Comparison of ENCODE assay signal across 23 cellular contexts in the genomic region with DNA sequence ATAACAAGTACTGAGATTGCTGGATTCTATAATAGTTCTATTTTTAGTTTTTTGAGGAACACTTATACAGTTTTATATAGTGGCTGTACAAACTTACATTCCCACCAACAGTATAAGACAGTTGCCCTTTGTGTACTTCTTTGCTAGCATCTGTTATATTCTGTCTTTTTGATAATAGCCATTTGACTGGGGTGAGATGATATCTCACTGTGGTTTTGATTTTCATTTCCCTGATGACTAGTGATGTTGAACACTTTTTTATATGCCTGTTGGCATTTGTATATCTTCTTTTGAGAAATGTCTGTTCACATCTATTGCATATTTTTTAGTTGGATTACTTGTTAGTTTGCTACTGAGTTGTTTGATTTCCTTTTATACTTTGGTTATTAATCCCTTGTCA.
"Had no signal": no experiment of that assay in that cellular context is flagged by ENCODE, and none has a peak within 500 bp of the region (broad histone marks: within the 10 kb centered on the region; RNA-seq: fewer than 3 reads in every experiment).

No MANE protein-coding gene starts in this region.

- H3K36me3 Mint-ChIP-seq: immature natural killer cell; memory B cell; naive thymus-derived CD4-positive, alpha-beta T cell had no signal

- H3K4me3 ChIP-seq: colonic mucosa, esophagus muscularis mucosa, gastroesophageal sphincter, heart left ventricle, hepatocyte, left lung, lung had no signal

- H3K27me3 ChIP-seq: colonic mucosa, esophagus muscularis mucosa, foreskin keratinocyte, gastroesophageal sphincter, heart left ventricle, hepatocyte, left lung had no signal

- FAIRE-seq: endothelial cell of umbilical vein, frontal cortex, keratinocyte had no signal

- H3K9me3 Mint-ChIP-seq: memory B cell had no signal

- H3K36me3 ChIP-seq: colonic mucosa, esophagus muscularis mucosa, gastroesophageal sphincter, heart left ventricle, left lung had no signal

- H3K9me3 ChIP-seq: colonic mucosa, esophagus muscularis mucosa, gastroesophageal sphincter, heart left ventricle, left lung had no signal

- H3K27me3 Mint-ChIP-seq: dendritic cell treated with granulocyte-macrophage colony-stimulating factor and Interleukin-4, amounts not matched to agents 40 ng/mL and 50 ng/mL, for 4 days; memory B cell had no signal

- H3K4me3 Mint-ChIP-seq: dendritic cell treated with granulocyte-macrophage colony-stimulating factor and Interleukin-4, amounts not matched to agents 40 ng/mL and 50 ng/mL, for 4 days; immature natural killer cell; memory B cell; naive thymus-derived CD4-positive, alpha-beta T cell had no signal

- H3K4me1 ChIP-seq: colonic mucosa, esophagus muscularis mucosa, foreskin keratinocyte, gastroesophageal sphincter, heart left ventricle, left lung had no signal

- H3K27ac ChIP-seq: colonic mucosa, esophagus muscularis mucosa, foreskin keratinocyte, gastroesophageal sphincter, heart left ventricle, hepatocyte, left lung had no signal

- DNase-seq: colonic mucosa; cortex of kidney; effector CD8-positive, alpha-beta T cell; foreskin keratinocyte; heart left ventricle; hypothalamus; immature natural killer cell; left cardiac atrium; left lung; left ventricle myocardium superior; mammary epithelial cell; mesendoderm; midbrain; naive thymus-derived CD4-positive, alpha-beta T cell had no signal

- H3K27ac Mint-ChIP-seq: dendritic cell treated with granulocyte-macrophage colony-stimulating factor and Interleukin-4, amounts not matched to agents 40 ng/mL and 50 ng/mL, for 4 days; immature natural killer cell; memory B cell; naive thymus-derived CD4-positive, alpha-beta T cell had no signal

- H3K4me1 Mint-ChIP-seq: immature natural killer cell; memory B cell; naive thymus-derived CD4-positive, alpha-beta T cell had no signal

- ATAC-seq: foreskin keratinocyte; gastroesophageal sphincter; heart left ventricle; left cardiac atrium; left lung; left ventricle myocardium superior; naive thymus-derived CD4-positive, alpha-beta T cell had no signal
